17 cellular contexts compared by ENCODE assay signal in genomic region chr22:45710469-45710868, GRCh38. TPM values are rescaled to one million over a fixed set of nuclear protein-coding genes. Genes with fewer than 3 reads are reported as not detected.
DNase-seq lines count a peak whose midpoint lies in the region; ATAC-seq, FAIRE-seq and TF ChIP-seq lines count a peak whose summit lies in the region.
"Had no signal": no experiment of that assay in that cellular context is flagged by ENCODE, and none has a peak within 500 bp of the region (broad histone marks: within the 10 kb centered on the region; RNA-seq: fewer than 3 reads in every experiment).

No MANE protein-coding gene starts in this region.

- H3K36me3 ChIP-seq in PC-3 (ENCODE audit: low read depth, low read length) (peaks cover 23% of the 10 kb centered on the region; the same call in 1 of the 2 replicates), gastrocnemius medialis (no peaks in the 10 kb centered on the region)

- no TSS peak for BruUV-seq in PC-3 (replicated peaks; lab: Mats Ljungman, UMichigan)

- no peaks in the 10 kb centered on the region for H3F3A ChIP-seq in PC-3 (ENCODE audit: low read length, unreplicated experiment)

- H3K27me3 Mint-ChIP-seq in chondrocyte (ENCODE audit: low read depth) = no peaks in the 10 kb centered on the region
- H3K27me3 Mint-ChIP-seq: B cell; CD4-positive, CD25-positive, alpha-beta regulatory T cell; IgD-negative memory B cell had no signal

- peak overlapping the region; percentile 86 to 94 for H3K27ac ChIP-seq in A549
- peak overlapping the region; percentile 87 for H3K27ac ChIP-seq in PC-3 (ENCODE audit: low read length)
- peak overlapping the region; percentile 7 to 63 (median 46) for H3K27ac ChIP-seq in gastrocnemius medialis

- peaks cover 29% of the 10 kb centered on the region for H3K4me1 Mint-ChIP-seq in chondrocyte (ENCODE audit: low read depth)

- POLR2A ChIA-PET in A549 (lab: Yijun Ruan, JAX) = interaction anchor here (0.6 to 2.1 kb wide), 4 partner anchors 21 to 39 kb away, joined by 3 to 17 read pairs (median 6); partner anchors contain the start of gene ATXN10
- POLR2A ChIA-PET in PC-3 (lab: Charles Lee; ENCODE audit: unreplicated experiment) = no interaction called here

- no peaks in the 10 kb centered on the region for H3K9me3 Mint-ChIP-seq in chondrocyte (ENCODE audit: low read depth)
- H3K9me3 Mint-ChIP-seq: CD4-positive, CD25-positive, alpha-beta regulatory T cell; IgD-negative memory B cell had no signal

- intact Hi-C loops in PC-3 (cut with micrococcal nuclease) (no loop called here), gastrocnemius medialis (cut with DNase I; ENCODE audit: low total_unique reads) (no loop called here)

- H3K4me2 ChIP-seq in A549 (peak overlapping the region; percentile 60), PC-3 (ENCODE audit: low read length) (peak overlapping the region; percentile 19; the same call in 1 of the 2 replicates)

- H3K9me3 ChIP-seq in A549 (no peaks in the 10 kb centered on the region), PC-3 (ENCODE audit: low read length) (no peaks in the 10 kb centered on the region), gastrocnemius medialis (no peaks in the 10 kb centered on the region)
- H3K9me3 ChIP-seq: Caco-2 had no signal

- TF ChIP-seq CTCF in A549 (IDR thresholded peaks at IDR 0.05) (no peak), PC-3 (conservative IDR thresholded peaks at IDR 0.05; ENCODE audit: low read depth, low read length) (no peak), chondrocyte (IDR thresholded peaks at IDR 0.05) (no peak), gastrocnemius medialis (IDR thresholded peaks at IDR 0.05 in 4 of 5, conservative IDR thresholded peaks at IDR 0.05 in 1 of 5) (no peak)

- in situ Hi-C loops in gastrocnemius medialis (cut with MboI; ENCODE audit: low sequenced_read_pairs in 4 of 4) = no loop called here

- H3K4me3 ChIP-seq in A549 = no peak overlapping the region; the same call in 2 of the 3 replicates
- no peak overlapping the region for H3K4me3 ChIP-seq in PC-3 (ENCODE audit: low read length)
- H3K4me3 ChIP-seq in gastrocnemius medialis = no peak overlapping the region

- no peak for ATAC-seq in A549
- no peak for ATAC-seq in PC-3
- ATAC-seq in gastrocnemius medialis = no peak
- no peak for ATAC-seq in GM19455 (IDR thresholded peaks at IDR 0.05; ENCODE audit: unreplicated experiment)
- ATAC-seq in GM18520 (IDR thresholded peaks at IDR 0.05; ENCODE audit: unreplicated experiment) = no peak

- TF ChIP-seq POLR2A in A549 (IDR thresholded peaks at IDR 0.05; ENCODE audit: low read length) (no peak), gastrocnemius medialis (IDR thresholded peaks at IDR 0.05) (no peak)

- H3K9ac ChIP-seq in PC-3 (ENCODE audit: low read length) = no peak overlapping the region

- H3K9me2 ChIP-seq in PC-3 (replicated peaks; ENCODE audit: low read length) = no peaks in the 10 kb centered on the region

- CTCF ChIA-PET in A549 (lab: Yijun Ruan, JAX) (interaction anchor here (1.4 to 1.8 kb wide), 4 partner anchors 11 to 153 kb away, joined by 3 to 6 read pairs (median 4); no protein-coding TSS in a partner anchor), PC-3 (lab: Charles Lee) (no interaction called here)

- no peak for DNase-seq in A549 (ENCODE audit: low read depth in 1 of 2, low spot score in 1 of 2)
- DNase-seq in PC-3 = no peak
- DNase-seq in chondrocyte (ENCODE audit: low spot score) = no peak
- no peak for DNase-seq in gastrocnemius medialis
- DNase-seq in SK-N-DZ (ENCODE audit: low spot score) = no peak
- DNase-seq: Caco-2; CD4-positive, CD25-positive, alpha-beta regulatory T cell; H7; NCI-H1417; NCI-H1930; NCI-H69; NK-92 treated with Interleukin-12 subunit alpha and Interleukin-12 subunit beta, amount 100 ng/mL, for 24 hours; RPMI8226 had no signal

- no peak for FAIRE-seq in A549 (lab: Jason Lieb, UNC)

- H3K27me3 ChIP-seq in PC-3 (ENCODE audit: low read length) = no peaks in the 10 kb centered on the region
- H3K27me3 ChIP-seq in gastrocnemius medialis = no peaks in the 10 kb centered on the region

- H3K4me1 ChIP-seq in A549 = peaks cover 80% of the 10 kb centered on the region
- H3K4me1 ChIP-seq in PC-3 (ENCODE audit: insufficient read depth, low read length) = peaks cover 29% of the 10 kb centered on the region
- H3K4me1 ChIP-seq in gastrocnemius medialis = peaks cover 28 to 38% of the 10 kb centered on the region in 2 donors
- H3K4me1 ChIP-seq: Caco-2 had no signal

- H3K79me2 ChIP-seq in PC-3 (ENCODE audit: low read length) = peaks cover 78% of the 10 kb centered on the region

- no peak overlapping the region for H2AFZ ChIP-seq in PC-3 (ENCODE audit: low read length)

- peak overlapping the region; percentile 75 for H3K27ac Mint-ChIP-seq in chondrocyte (ENCODE audit: unreplicated experiment)
- H3K27ac Mint-ChIP-seq: B cell; CD4-positive, CD25-positive, alpha-beta regulatory T cell; IgD-negative memory B cell had no signal

- no peak for TF ChIP-seq RAD21 in A549 (conservative IDR thresholded peaks at IDR 0.05 in 1 of 2, IDR thresholded peaks at IDR 0.05 in 1 of 2)

- H4K20me1 ChIP-seq in PC-3 (ENCODE audit: low read length) = 0 out of 2 replicates have a peak, but pooled peaks cover 4% of the 10 kb centered on the region

- no peak overlapping the region for H3K4me3 Mint-ChIP-seq in chondrocyte (ENCODE audit: unreplicated experiment)
- H3K4me3 Mint-ChIP-seq: B cell; CD4-positive, CD25-positive, alpha-beta regulatory T cell; IgD-negative memory B cell had no signal

- no peak for TF ChIP-seq EP300 in A549 (IDR thresholded peaks at IDR 0.05)

- 42% methylated on average over 3 of the region's 3 CpGs for WGBS in A549 (ENCODE audit: missing lambda C conversion rate)

- H3K36me3 Mint-ChIP-seq in chondrocyte (ENCODE audit: low read depth) = peaks cover 17% of the 10 kb centered on the region

TF ChIP-seq in A549, 52 proteins besides CTCF, POLR2A, EP300 and RAD21:
- TF ChIP-seq RFX5 (IDR thresholded peaks at IDR 0.05) (no peak), HOXB13 (CRISPR knock-in tag; IDR thresholded peaks at IDR 0.05; ENCODE audit: low read depth) (no peak), E2F6 (IDR thresholded peaks at IDR 0.05; ENCODE audit: borderline replicate concordance, low read depth) (no peak), RARB (CRISPR knock-in tag; IDR thresholded peaks at IDR 0.05) (no peak), BCL3 (IDR thresholded peaks at IDR 0.05) (no peak), PBX3 (IDR thresholded peaks at IDR 0.05) (no peak), FOSB (CRISPR knock-in tag; IDR thresholded peaks at IDR 0.05) (no peak), ESRRA (IDR thresholded peaks at IDR 0.05; ENCODE audit: borderline replicate concordance, low read length) (no peak), CBX8 (IDR thresholded peaks at IDR 0.05) (no peak), HEYL (CRISPR knock-in tag; IDR thresholded peaks at IDR 0.05) (no peak), FOSL2 (IDR thresholded peaks at IDR 0.05) (no peak), FOSL2 (CRISPR knock-in tag; IDR thresholded peaks at IDR 0.05) (no peak), ZC3H11A (IDR thresholded peaks at IDR 0.05) (no peak), CHD2 (IDR thresholded peaks at IDR 0.05; ENCODE audit: low read length, partially characterized antibody) (no peak), HDAC2 (IDR thresholded peaks at IDR 0.05) (no peak), TP53 (CRISPR knock-in tag; IDR thresholded peaks at IDR 0.05) (no peak)
- TF ChIP-seq, protein P1, sequence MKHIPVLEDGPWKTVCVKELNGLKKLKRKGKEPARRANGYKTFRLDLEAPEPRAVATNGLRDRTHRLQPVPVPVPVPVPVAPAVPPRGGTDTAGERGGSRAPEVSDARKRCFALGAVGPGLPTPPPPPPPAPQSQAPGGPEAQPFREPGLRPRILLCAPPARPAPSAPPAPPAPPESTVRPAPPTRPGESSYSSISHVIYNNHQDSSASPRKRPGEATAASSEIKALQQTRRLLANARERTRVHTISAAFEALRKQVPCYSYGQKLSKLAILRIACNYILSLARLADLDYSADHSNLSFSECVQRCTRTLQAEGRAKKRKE (CRISPR knock-in tag; IDR thresholded peaks at IDR 0.05; ENCODE audit: low read depth) = no peak

RNA-seq across cellular contexts. Expression of gene ATXN10, which starts 38.8 kb away (rescaled TPM):
- polyA plus RNA-seq in A549 (2011; rRNA removed) = 281 and 378 TPM in 2 replicates
- 103 and 107 TPM in 2 replicates for polyA plus RNA-seq in A549 (2012; cell fraction: cytosol; rRNA removed)
- 24.1 and 54.9 TPM in 2 replicates for polyA plus RNA-seq in A549 (2012; cell fraction: nucleus; rRNA removed)
- polyA plus RNA-seq in A549 (2017; fragmentation: RNase III; extraction: RNeasy Plus Mini Kit Qiagen cat#74134 plus additional on column Dnase treatment) = 126 to 142 TPM (median 129 TPM) in 3 replicates
- 298 and 349 TPM in 2 replicates for polyA minus RNA-seq in A549 (2011; rRNA and poly(A)+ RNA removed)
- 40.6 and 56.3 TPM in 2 replicates for total RNA-seq in PC-3 (2014; rRNA removed)
- total RNA-seq in chondrocyte = 113 to 146 TPM (median 117 TPM) in 3 replicates
- 10 to 100 TPM; 52.9 to 98.9 (median 78.5) TPM for total RNA-seq in gastrocnemius medialis
- polyA plus RNA-seq in SK-N-DZ (2014; cell fraction: cytosol; rRNA removed) = 90.7 and 99.8 TPM in 2 replicates
- 54.1 and 109 TPM in 2 replicates for polyA plus RNA-seq in SK-N-DZ (2014; cell fraction: nucleus; rRNA removed)
